Comparison of ENCODE assay signal across 24 cellular contexts in genomic region chr2:1863386-1863785, GRCh38.
"Had no signal": no experiment of that assay in that cellular context is flagged by ENCODE, and none has a peak within 500 bp of the region (broad histone marks: within the 10 kb centered on the region; RNA-seq: fewer than 3 reads in every experiment).

No MANE protein-coding gene starts in this region.

- DNase-seq: colonic mucosa; cortex of kidney; effector CD8-positive, alpha-beta T cell; effector memory CD8-positive, alpha-beta T cell; erythroblast; esophagus squamous epithelium; foreskin fibroblast; foreskin melanocyte; gastrocnemius medialis; glutamatergic neuron; heart right ventricle; hippocampal formation; left cardiac atrium; left lung; left ventricle myocardium superior; lower lobe of right lung; mesenchymal stem cell; mucosa of descending colon; naive B cell had no signal

- H3K9me3 ChIP-seq: colonic mucosa, esophagus squamous epithelium, gastrocnemius medialis, heart right ventricle, left lung, lower lobe of right lung, mucosa of descending colon had no signal

- H3K27ac Mint-ChIP-seq: dendritic cell treated with granulocyte-macrophage colony-stimulating factor and Interleukin-4, amounts not matched to agents 40 ng/mL and 50 ng/mL, for 4 days; effector memory CD8-positive, alpha-beta T cell; endodermal cell; mesothelial cell of epicardium had no signal

- ATAC-seq: effector memory CD8-positive, alpha-beta T cell; esophagus mucosa; gastrocnemius medialis; left cardiac atrium; left lung; left ventricle myocardium superior; lower lobe of right lung; mucosa of descending colon had no signal

- H3K27ac ChIP-seq: colonic mucosa, epithelial cell of prostate, esophagus squamous epithelium, gastrocnemius medialis, heart right ventricle, left lung, lower lobe of right lung had no signal

- H3K4me1 ChIP-seq: colonic mucosa, esophagus squamous epithelium, gastrocnemius medialis, heart right ventricle, left lung, lower lobe of right lung had no signal

- H3K4me3 ChIP-seq: colonic mucosa, esophagus squamous epithelium, gastrocnemius medialis, heart right ventricle, left lung, lower lobe of right lung, mucosa of descending colon had no signal

- H3K36me3 ChIP-seq: colonic mucosa, esophagus squamous epithelium, gastrocnemius medialis, heart right ventricle, left lung, lower lobe of right lung had no signal

- H3K4me3 Mint-ChIP-seq: dendritic cell treated with granulocyte-macrophage colony-stimulating factor and Interleukin-4, amounts not matched to agents 40 ng/mL and 50 ng/mL, for 4 days; effector memory CD8-positive, alpha-beta T cell; endodermal cell; mesothelial cell of epicardium had no signal

- H3K27me3 ChIP-seq: colonic mucosa had no signal

- H3K36me3 Mint-ChIP-seq: mesothelial cell of epicardium, naive B cell had no signal

- H3K9me3 Mint-ChIP-seq: dendritic cell treated with granulocyte-macrophage colony-stimulating factor and Interleukin-4, amounts not matched to agents 40 ng/mL and 50 ng/mL, for 4 days; effector memory CD8-positive, alpha-beta T cell; endodermal cell; mesothelial cell of epicardium; naive B cell had no signal
